ENCODE assay signal across 23 cellular contexts in the genomic region with DNA sequence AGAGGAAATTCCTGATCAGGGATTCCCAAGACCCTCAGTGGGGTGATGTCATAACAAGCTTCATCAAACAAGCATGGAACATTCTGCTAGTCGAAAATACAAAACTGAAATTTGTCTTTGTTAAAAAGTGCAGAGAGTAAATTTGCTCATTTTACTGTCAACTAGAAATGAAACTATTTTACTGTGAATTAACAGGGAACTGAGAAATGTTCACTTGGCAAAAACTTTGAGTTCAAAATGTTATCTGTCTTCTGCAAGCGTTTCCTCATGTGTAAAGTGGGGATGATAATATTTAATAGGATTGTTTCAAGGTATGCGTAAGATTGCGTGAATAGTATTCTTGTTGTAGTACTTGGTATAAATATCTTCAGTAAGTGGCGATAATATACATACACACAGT. TPM values are rescaled to one million over a fixed set of nuclear protein-coding genes. Genes with fewer than 3 reads are reported as not detected.
DNase-seq lines count a peak whose midpoint lies in the region; ATAC-seq, FAIRE-seq and TF ChIP-seq lines count a peak whose summit lies in the region.
"Had no signal": no experiment of that assay in that cellular context is flagged by ENCODE, and none has a peak within 500 bp of the region (broad histone marks: within the 10 kb centered on the region; RNA-seq: fewer than 3 reads in every experiment).

No MANE protein-coding gene starts in this region.

- no peak for TF ChIP-seq POLR2A in A549 (IDR thresholded peaks at IDR 0.05; ENCODE audit: low read length)
- TF ChIP-seq POLR2A in right lobe of liver (IDR thresholded peaks at IDR 0.05): no peak

- H4K20me1 ChIP-seq in OCI-LY3 (ENCODE audit: insufficient read depth, low read length): peaks cover 5% of the 10 kb centered on the region; the same call in 1 of the 2 replicates

- no peak for FAIRE-seq in A549 (lab: Jason Lieb, UNC)
- FAIRE-seq: D721Med, GM18507, K562 had no signal

- peaks cover 99% of the 10 kb centered on the region for H3K4me1 ChIP-seq in A549
- H3K4me1 ChIP-seq in OCI-LY3 (ENCODE audit: low read length): peaks cover 24% of the 10 kb centered on the region
- H3K4me1 ChIP-seq in right lobe of liver: peaks cover 0 to 27% (median 0%) of the 10 kb centered on the region in 4 donors
- H3K4me1 ChIP-seq: SJSA1 had no signal

- intact Hi-C loops in right lobe of liver (cut with DNase I) (no loop called here), sciatic nerve (cut with DNase I) (no loop called here)

- H3K4me2 ChIP-seq in A549: peak overlapping the region; percentile 47
- peak overlapping the region; percentile 36 for H3K4me2 ChIP-seq in OCI-LY3 (ENCODE audit: low read length)

- H3K79me2 ChIP-seq in OCI-LY3 (ENCODE audit: low read length): no peaks in the 10 kb centered on the region

- POLR2A ChIA-PET in A549 (lab: Yijun Ruan, JAX): no interaction called here

- no peak overlapping the region for H3K9ac ChIP-seq in OCI-LY3 (ENCODE audit: low read length)

- H2AFZ ChIP-seq in OCI-LY3 (ENCODE audit: low read depth, low read length): no peak overlapping the region

- H3K27ac ChIP-seq in A549 (peak overlapping the region; percentile 19 to 63), OCI-LY3 (ENCODE audit: low read length) (no peak overlapping the region), right lobe of liver (no peak overlapping the region)
- H3K27ac ChIP-seq: C4-2B, SJSA1 had no signal

- no peaks in the 10 kb centered on the region for H3K36me3 ChIP-seq in OCI-LY3 (replicated peaks; ENCODE audit: low read depth, low read length)
- peaks cover 0 to 85% (median 25%) of the 10 kb centered on the region in 4 donors for H3K36me3 ChIP-seq in right lobe of liver
- H3K36me3 ChIP-seq: SJSA1 had no signal

- 50% methylated on average over 5 of the region's 5 CpGs for WGBS in A549 (ENCODE audit: missing lambda C conversion rate)
- 34% methylated on average over 5 of the region's 5 CpGs for WGBS in right lobe of liver (ENCODE audit: insufficient coverage, low coverage, low lambda C conversion rate, missing lambda C conversion rate)

- no peak for ATAC-seq in A549
- ATAC-seq in right lobe of liver: peak; percentile 16 to 63 (median 38)
- ATAC-seq in GM21390 (IDR thresholded peaks at IDR 0.05; ENCODE audit: unreplicated experiment): no peak
- ATAC-seq in sciatic nerve: no peak
- ATAC-seq: K562, Right ventricle myocardium inferior had no signal

- no peak for TF ChIP-seq CTCF in A549 (IDR thresholded peaks at IDR 0.05)
- TF ChIP-seq CTCF in OCI-LY3 (IDR thresholded peaks at IDR 0.05; ENCODE audit: low read depth, low read length): no peak
- TF ChIP-seq CTCF in right lobe of liver (IDR thresholded peaks at IDR 0.05): no peak

- CTCF ChIA-PET in A549 (lab: Yijun Ruan, JAX): interaction anchor here (2.0 to 2.1 kb wide), 2 partner anchors 22 to 23 kb away, joined by 6 to 8 read pairs; no protein-coding TSS in a partner anchor

- H3K9me3 ChIP-seq in A549: no peaks in the 10 kb centered on the region
- H3K9me3 ChIP-seq in OCI-LY3 (ENCODE audit: insufficient read depth, low read length): no peaks in the 10 kb centered on the region
- no peaks in the 10 kb centered on the region for H3K9me3 ChIP-seq in right lobe of liver
- H3K9me3 ChIP-seq: SJSA1 had no signal

- TF ChIP-seq EP300 in A549 (IDR thresholded peaks at IDR 0.05): no peak

- no peak for TF ChIP-seq RAD21 in A549 (conservative IDR thresholded peaks at IDR 0.05 in 1 of 2, IDR thresholded peaks at IDR 0.05 in 1 of 2)

- DNase-seq in A549 (ENCODE audit: low read depth in 1 of 2, low spot score in 1 of 2) (no peak), dermis blood vessel endothelial cell (peak; percentile 37), right lobe of liver (no peak), NCI-H2227 treated with DMSO at 0.1 percent for 48 hours (lab: John Stamatoyannopoulos, UW) (no peak), sciatic nerve (ENCODE audit: low spot score) (no peak), hypothalamus (lab: John Stamatoyannopoulos, UW) (no peak)
- DNase-seq: 8988T, DMS53, GDM1, NCI-H1092, NCI-H1436, NCI-H187 treated with DMSO at 0.1 percent for 48 hours, NCI-H2107, NCI-H510A treated with DMSO at 0.1 percent for 48 hours, NCI-H748 treated with DMSO at 0.1 percent for 48 hours had no signal

- H3K4me3 ChIP-seq in A549 (0 out of 3 replicates have a peak overlapping the region, but pooled peaks have one; percentile 2), OCI-LY3 (ENCODE audit: low read length) (no peak overlapping the region), right lobe of liver (no peak overlapping the region)
- H3K4me3 ChIP-seq: K562, SJSA1 had no signal

- H3K27me3 ChIP-seq in OCI-LY3 (ENCODE audit: low read depth, low read length) (peaks cover 39% of the 10 kb centered on the region), right lobe of liver (no peaks in the 10 kb centered on the region)
- H3K27me3 ChIP-seq: SJSA1 had no signal

TF ChIP-seq in A549, 52 proteins besides CTCF, POLR2A, EP300 and RAD21:
- TF ChIP-seq SREBF2 (IDR thresholded peaks at IDR 0.05) (no peak), JUN (IDR thresholded peaks at IDR 0.05) (0 out of 5 replicates have a peak, but pooled peaks of 1 of the 2 experiments have one; percentile 12), RARB (CRISPR knock-in tag; IDR thresholded peaks at IDR 0.05) (0 out of 2 replicates have a peak, but pooled peaks have one; percentile 47), KDM5A (IDR thresholded peaks at IDR 0.05) (no peak), EHF (CRISPR knock-in tag; IDR thresholded peaks at IDR 0.05) (no peak; the same call in 1 of the 2 replicates), FOSB (CRISPR knock-in tag; IDR thresholded peaks at IDR 0.05) (peak; percentile 92), TP53 (CRISPR knock-in tag; IDR thresholded peaks at IDR 0.05) (peak; percentile 60), HOXA7 (CRISPR knock-in tag; IDR thresholded peaks at IDR 0.05) (peak; percentile 94), POLR2AphosphoS2 (conservative IDR thresholded peaks at IDR 0.05; ENCODE audit: low read length) (peak; percentile 77; the same call in 1 of the 2 replicates), CEBPB (IDR thresholded peaks at IDR 0.05) (no peak), TFCP2L1 (CRISPR knock-in tag; IDR thresholded peaks at IDR 0.05) (no peak), HDAC2 (IDR thresholded peaks at IDR 0.05) (no peak), MAFK (IDR thresholded peaks at IDR 0.05; ENCODE audit: partially characterized antibody) (no peak)
- TF ChIP-seq, protein P1, sequence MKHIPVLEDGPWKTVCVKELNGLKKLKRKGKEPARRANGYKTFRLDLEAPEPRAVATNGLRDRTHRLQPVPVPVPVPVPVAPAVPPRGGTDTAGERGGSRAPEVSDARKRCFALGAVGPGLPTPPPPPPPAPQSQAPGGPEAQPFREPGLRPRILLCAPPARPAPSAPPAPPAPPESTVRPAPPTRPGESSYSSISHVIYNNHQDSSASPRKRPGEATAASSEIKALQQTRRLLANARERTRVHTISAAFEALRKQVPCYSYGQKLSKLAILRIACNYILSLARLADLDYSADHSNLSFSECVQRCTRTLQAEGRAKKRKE (CRISPR knock-in tag; IDR thresholded peaks at IDR 0.05; ENCODE audit: low read depth): no peak
- TF ChIP-seq, protein P2, sequence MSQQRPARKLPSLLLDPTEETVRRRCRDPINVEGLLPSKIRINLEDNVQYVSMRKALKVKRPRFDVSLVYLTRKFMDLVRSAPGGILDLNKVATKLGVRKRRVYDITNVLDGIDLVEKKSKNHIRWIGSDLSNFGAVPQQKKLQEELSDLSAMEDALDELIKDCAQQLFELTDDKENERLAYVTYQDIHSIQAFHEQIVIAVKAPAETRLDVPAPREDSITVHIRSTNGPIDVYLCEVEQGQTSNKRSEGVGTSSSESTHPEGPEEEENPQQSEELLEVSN (IDR thresholded peaks at IDR 0.05; ENCODE audit: borderline replicate concordance, low read depth): no peak

RNA-seq across cellular contexts. Expression of a gene that starts 45.4 kb away (rescaled TPM):
- 6,119 and 8,617 TPM in 2 replicates for polyA plus RNA-seq in A549 (2011; rRNA removed)
- 2,623 and 3,095 TPM in 2 replicates for polyA plus RNA-seq in A549 (2012; cell fraction: cytosol; rRNA removed)
- 1,463 and 2,252 TPM in 2 replicates for polyA plus RNA-seq in A549 (2012; cell fraction: nucleus; rRNA removed)
- 9,362 to 9,987 TPM (median 9,373 TPM) in 3 replicates for polyA plus RNA-seq in A549 (2017; fragmentation: RNase III; extraction: RNeasy Plus Mini Kit Qiagen cat#74134 plus additional on column Dnase treatment)
- polyA minus RNA-seq in A549 (2011; rRNA and poly(A)+ RNA removed): 2,553 and 2,631 TPM in 2 replicates
- total RNA-seq in dermis blood vessel endothelial cell: 1,650 and 2,914 TPM in 2 replicates
- 1,000 to 10,000 TPM in 1 of 6 experiments, 100 to 1,000 TPM in 5; 309 to 1,702 (median 521) TPM for total RNA-seq in right lobe of liver
- 277 TPM for total RNA-seq in sciatic nerve
- total RNA-seq: SJSA1 had no signal

Comparison
In these comparisons a context has a peak if more than half of its experiments do, and no peak if none do; other contexts are left out.
1. ATAC-seq: peak in right lobe of liver (4 of 4); none in A549 (0 of 2), GM21390 (single experiment) and sciatic nerve (single experiment).
2. H3K27ac ChIP-seq: peak in A549 (2 of 2); none in OCI-LY3 (single experiment) and right lobe of liver (0 of 3).